ENCODE assay signal across 19 cellular contexts in the genomic region with DNA sequence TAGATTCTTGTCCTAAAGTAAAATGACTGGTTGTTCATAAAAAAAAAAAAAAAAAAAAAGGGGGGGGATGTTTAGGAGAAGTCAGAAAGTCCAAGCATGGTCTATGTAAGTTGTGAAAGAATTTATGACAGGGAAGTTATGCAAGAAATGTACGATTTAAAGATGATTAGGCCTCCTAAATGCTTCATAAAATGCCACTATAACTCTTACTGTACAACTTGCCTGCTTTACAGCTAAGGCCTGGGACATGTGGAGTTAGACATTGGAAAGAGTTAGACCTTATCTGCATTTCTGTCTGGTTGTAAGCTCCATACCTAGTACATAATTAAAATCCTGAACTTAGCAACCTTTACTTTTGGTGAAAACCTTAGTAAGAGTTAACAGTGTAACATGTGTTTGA.
"Had no signal": no experiment of that assay in that cellular context is flagged by ENCODE, and none has a peak within 500 bp of the region (broad histone marks: within the 10 kb centered on the region; RNA-seq: fewer than 3 reads in every experiment).

No MANE protein-coding gene starts in this region.

- H3K4me3 Mint-ChIP-seq: activated naive CD8-positive, alpha-beta T cell; nephron progenitor cell; T-helper 1 cell treated with Interleukin-12 subunit alpha and Interleukin-12 subunit beta and Interleukin-4 antibody, amounts not matched to agents 30 μg/mL and 1 μg/mL, for 36 hours had no signal

- H3K36me3 Mint-ChIP-seq: activated naive CD8-positive, alpha-beta T cell had no signal

- H3K4me1 Mint-ChIP-seq: nephron progenitor cell had no signal

- H3K27ac Mint-ChIP-seq: activated naive CD8-positive, alpha-beta T cell; nephron progenitor cell; T-helper 1 cell treated with Interleukin-12 subunit alpha and Interleukin-12 subunit beta and Interleukin-4 antibody, amounts not matched to agents 30 μg/mL and 1 μg/mL, for 36 hours had no signal

- DNase-seq: activated effector memory CD4-positive, alpha-beta T cell treated with anti-CD3 and anti-CD28 coated beads, Interleukin-2, amount 50 U/mL, for 16 hours; heart left ventricle; kidney; left ventricle myocardium superior; mesendoderm; nephron progenitor cell; right lobe of liver; stimulated activated CD4-positive, alpha-beta T cell treated with anti-CD3 and anti-CD28 coated beads, Interleukin-12 subunit alpha, Interleukin-12 subunit beta, amount 100 ng/mL, for 4 hours; stimulated activated naive CD4-positive, alpha-beta T cell; substantia nigra; transverse colon had no signal

- H3K4me3 ChIP-seq: ascending aorta, cardiac muscle cell, esophagus muscularis mucosa, heart left ventricle, prostate gland, right lobe of liver, transverse colon had no signal

- ATAC-seq: activated CD4-positive, CD25-positive, alpha-beta regulatory T cell treated with anti-CD3 and anti-CD28 coated beads, Interleukin-2, amount 50 U/mL, for 24 hours; foreskin keratinocyte; heart left ventricle; left ventricle myocardium superior; right lobe of liver had no signal

- H3K9me3 Mint-ChIP-seq: nephron progenitor cell; T-helper 1 cell treated with Interleukin-12 subunit alpha and Interleukin-12 subunit beta and Interleukin-4 antibody, amounts not matched to agents 30 μg/mL and 1 μg/mL, for 36 hours had no signal
